9 cellular contexts compared by ENCODE assay signal in the genomic region with DNA sequence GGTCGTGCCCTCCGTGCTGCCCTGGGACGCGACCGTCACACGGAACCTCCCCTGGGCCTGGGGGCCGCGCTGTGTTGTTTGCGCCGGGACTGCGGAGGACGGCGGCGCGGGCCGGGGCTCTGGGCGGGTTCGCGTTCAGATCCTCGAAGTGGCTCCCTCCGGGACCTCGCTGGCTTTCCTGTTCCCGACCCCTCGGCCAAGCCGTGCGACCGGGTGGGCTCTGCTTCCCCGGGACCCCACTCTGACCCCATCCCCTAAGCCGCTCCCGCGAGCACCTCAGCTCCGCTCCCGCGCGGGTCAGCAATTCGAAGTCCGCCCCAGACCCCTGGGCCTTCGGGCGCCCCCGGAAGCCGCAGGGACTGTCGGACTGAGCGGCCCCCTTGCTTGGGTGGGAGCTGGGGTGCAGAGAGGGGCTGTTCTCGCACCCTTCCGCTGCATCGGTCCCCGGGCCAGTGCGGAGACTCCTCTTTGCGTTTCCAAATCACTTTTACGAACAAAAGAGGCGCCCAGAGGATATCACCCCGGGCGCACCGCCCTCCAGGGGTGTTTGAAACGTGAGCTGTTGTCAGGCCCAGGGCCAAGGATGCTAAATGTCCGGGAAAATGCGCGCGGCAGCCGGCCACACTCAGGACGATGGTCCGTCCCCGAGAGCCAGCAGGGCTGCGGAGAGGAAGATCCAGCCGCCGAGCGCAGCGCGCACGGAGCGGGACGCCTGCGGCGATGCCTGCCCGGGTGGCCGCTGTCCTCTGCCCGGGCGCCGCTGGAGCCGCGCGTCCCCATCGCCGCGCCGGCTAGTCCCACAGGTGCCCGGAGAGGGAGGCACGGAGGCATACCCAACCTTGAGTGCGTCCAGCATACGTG.
DNase-seq lines count a peak whose midpoint lies in the region; ATAC-seq and TF ChIP-seq lines count a peak whose summit lies in the region.
"Had no signal": no experiment of that assay in that cellular context is flagged by ENCODE, and none has a peak within 500 bp of the region (broad histone marks: within the 10 kb centered on the region; RNA-seq: fewer than 3 reads in every experiment).

No MANE protein-coding gene starts in this region.

- no peak for TF ChIP-seq CTCF in heart left ventricle (IDR thresholded peaks at IDR 0.05)

- no peaks in the 10 kb centered on the region for H3K36me3 Mint-ChIP-seq in T-helper 2 cell treated with Interferon-gamma antibody and Interleukin-4, amounts not matched to agents 5 μg/mL and 100 μg/mL, for 36 hours (ENCODE audit: low read depth)
- H3K36me3 Mint-ChIP-seq in T-helper 17 cell (ENCODE audit: low read depth) = peaks cover 3% of the 10 kb centered on the region

- H3K9me3 Mint-ChIP-seq in T-helper 2 cell treated with Interferon-gamma antibody and Interleukin-4, amounts not matched to agents 5 μg/mL and 100 μg/mL, for 36 hours = no peaks in the 10 kb centered on the region

- peaks cover 0 to 38% (median 21%) of the 10 kb centered on the region in 9 donors for H3K27me3 ChIP-seq in heart left ventricle
- peaks cover 14% of the 10 kb centered on the region for H3K27me3 ChIP-seq in rectal smooth muscle tissue (ENCODE audit: control insufficient read depth, insufficient read depth, low read length)

- no peak overlapping the region for H3K27ac Mint-ChIP-seq in T-helper 2 cell treated with Interferon-gamma antibody and Interleukin-4, amounts not matched to agents 5 μg/mL and 100 μg/mL, for 36 hours
- H3K27ac Mint-ChIP-seq in T-helper 17 cell = no peak overlapping the region
- H3K27ac Mint-ChIP-seq: naive thymus-derived CD8-positive, alpha-beta T cell had no signal

- H3K9me3 ChIP-seq in heart left ventricle (peaks cover 0 to 5% (median 0%) of the 10 kb centered on the region in 12 donors), T-helper 17 cell (ENCODE audit: control insufficient read depth, low read length, poor library complexity, severe bottlenecking) (peaks cover 6% of the 10 kb centered on the region)

- intact Hi-C loops in heart left ventricle (cut with DNase I) = loop anchor here in 1 of 10 donors (5.0 kb wide), 1 partner anchor 116 kb away; no protein-coding TSS in a partner anchor

- H3K27ac ChIP-seq in heart left ventricle (peak overlapping the region in 7 of 12 donors; percentile 0 to 22 (median 13)), rectal smooth muscle tissue (ENCODE audit: low read depth, low read length) (no peak overlapping the region)

- DNase-seq in ELF-1 (ENCODE audit: low read depth, low spot score) (peak; percentile 66), heart left ventricle (peak in 2 of 5 donors; percentile 26 to 34), T-helper 17 cell (no peak), T1000 (lab: John Stamatoyannopoulos, UW) (no peak)
- no peak for DNase-seq in T-helper 2 cell treated with Interferon-gamma antibody and Interleukin-4, amounts not matched to agents 5 μg/mL and 100 μg/mL, for 36 hours (ENCODE audit: low spot score)
- no peak for DNase-seq in activated effector memory CD4-positive, alpha-beta T cell treated with anti-CD3 and anti-CD28 coated beads, Interleukin-2, amount 50 U/mL, for 16 hours
- DNase-seq in stimulated activated CD4-positive, alpha-beta T cell treated with anti-CD3 and anti-CD28 coated beads, Interleukin-12 subunit alpha, Interleukin-12 subunit beta, amount 100 ng/mL, for 4 hours = no peak

- H3K4me3 ChIP-seq in heart left ventricle (peak overlapping the region; percentile 28 to 63 (median 53)), rectal smooth muscle tissue (ENCODE audit: low read length) (peak overlapping the region; percentile 52)

- H3K4me1 ChIP-seq in heart left ventricle (peaks cover 0 to 21% (median 12%) of the 10 kb centered on the region in 12 donors), rectal smooth muscle tissue (ENCODE audit: control insufficient read depth, insufficient read depth, low read length) (no peaks in the 10 kb centered on the region)

- TF ChIP-seq POLR2A in heart left ventricle (IDR thresholded peaks at IDR 0.05) = no peak

- peak overlapping the region; percentile 65 for H3K4me3 Mint-ChIP-seq in T-helper 2 cell treated with Interferon-gamma antibody and Interleukin-4, amounts not matched to agents 5 μg/mL and 100 μg/mL, for 36 hours
- H3K4me3 Mint-ChIP-seq in T-helper 17 cell = no peak overlapping the region

- peaks cover 63% of the 10 kb centered on the region for H3K27me3 Mint-ChIP-seq in T-helper 2 cell treated with Interferon-gamma antibody and Interleukin-4, amounts not matched to agents 5 μg/mL and 100 μg/mL, for 36 hours (ENCODE audit: low read depth)
- H3K27me3 Mint-ChIP-seq in T-helper 17 cell = peaks cover 44% of the 10 kb centered on the region

- H3K36me3 ChIP-seq in heart left ventricle (no peaks in the 10 kb centered on the region), rectal smooth muscle tissue (ENCODE audit: control insufficient read depth, insufficient read depth, low read length) (no peaks in the 10 kb centered on the region)

- ATAC-seq in heart left ventricle (peak; percentile 37 to 78 (median 52)), T-helper 17 cell (no peak)

- no peak overlapping the region for H3K9ac ChIP-seq in rectal smooth muscle tissue (ENCODE audit: low read length)

- peaks cover 5% of the 10 kb centered on the region for H3K4me1 Mint-ChIP-seq in T-helper 2 cell treated with Interferon-gamma antibody and Interleukin-4, amounts not matched to agents 5 μg/mL and 100 μg/mL, for 36 hours (ENCODE audit: low read depth)
- peaks cover 5% of the 10 kb centered on the region for H3K4me1 Mint-ChIP-seq in T-helper 17 cell

- 2 to 4% (median 3%) methylated on average over 69 to 90 of the region's 90 CpGs for WGBS in heart left ventricle, 4 donors
